In the genomic region with DNA sequence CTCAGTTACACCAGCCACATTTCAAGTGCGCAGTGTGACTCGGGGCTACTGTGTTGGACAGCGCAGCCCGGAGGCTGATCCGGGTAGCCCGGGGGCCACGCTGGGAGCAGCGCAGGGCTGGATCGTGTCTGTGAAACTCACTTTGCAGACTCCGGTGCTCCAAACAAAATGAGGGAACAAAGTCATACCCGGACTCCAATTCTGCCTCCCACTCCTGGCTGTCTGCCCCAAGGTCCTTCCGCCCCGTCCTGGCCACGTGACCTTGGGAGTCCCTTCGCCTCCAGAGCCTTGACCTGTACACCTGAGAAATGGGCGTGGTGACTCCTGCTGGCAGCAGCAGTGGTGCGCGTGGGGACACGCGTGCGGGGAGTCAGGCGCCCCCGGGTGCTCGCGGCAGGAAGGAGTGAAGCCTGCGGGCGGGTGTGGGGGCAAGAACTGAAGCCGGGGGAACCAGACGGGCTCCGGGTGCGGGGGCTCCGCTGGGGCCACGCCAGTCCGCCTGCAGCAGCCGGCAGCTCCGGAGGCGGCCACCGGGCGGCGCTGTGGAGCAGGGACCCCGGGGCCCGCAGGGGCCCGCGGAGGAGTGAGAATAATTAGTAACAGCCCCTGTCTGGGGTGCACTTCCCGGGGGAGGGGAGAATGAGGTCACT, we compare ENCODE assay signal across 9 cellular contexts. TPM values are rescaled to one million over a fixed set of nuclear protein-coding genes. Genes with fewer than 3 reads are reported as not detected.
A peak's percentile ranks its signal among the peaks of the same experiment; 100 is the strongest.
DNase-seq lines count a peak whose midpoint lies in the region; ATAC-seq, FAIRE-seq and TF ChIP-seq lines count a peak whose summit lies in the region.
"Had no signal": no experiment of that assay in that cellular context is flagged by ENCODE, and none has a peak within 500 bp of the region (broad histone marks: within the 10 kb centered on the region; RNA-seq: fewer than 3 reads in every experiment).

No MANE protein-coding gene starts in this region.

- peak overlapping the region in 1 of 3 donors; percentile 37 for H3K4me3 Mint-ChIP-seq in T-cell

- no peak for FAIRE-seq in bronchial epithelial cell (lab: Jason Lieb, UNC)

- WGBS in liver, result 21% methylated on average over 45 of the region's 45 CpGs

- no peaks in the 10 kb centered on the region for H3K9me3 ChIP-seq in liver (ENCODE audit: control insufficient read depth in 4 of 4, low read length in 3 of 4)
- no peaks in the 10 kb centered on the region for H3K9me3 ChIP-seq in subcutaneous abdominal adipose tissue (ENCODE audit: control insufficient read depth in 5 of 5, low read length in 5 of 5)

- CTCF ChIA-PET in T-cell (lab: Charles Lee), result no interaction called here

- no peak for DNase-seq in GM12865 (ENCODE audit: low read depth)
- peak in 25 of 34 experiments; percentile 11 to 50 (median 30) for DNase-seq in T-cell
- no peak for DNase-seq in bronchial epithelial cell (ENCODE audit: low read depth)
- DNase-seq in NCI-H2029 (lab: John Stamatoyannopoulos, UW), result no peak
- no peak for DNase-seq in kidney glomerular epithelial cell (lab: John Stamatoyannopoulos, UW)
- DNase-seq in SIG-M5 treated with dmso at 0.1 percent for 504 hours (lab: John Stamatoyannopoulos, UW; ENCODE audit: unreplicated experiment), result no peak

- H3K36me3 ChIP-seq in bronchial epithelial cell (ENCODE audit: control insufficient read depth, insufficient read depth, low read length), result no peaks in the 10 kb centered on the region
- no peaks in the 10 kb centered on the region for H3K36me3 ChIP-seq in liver (ENCODE audit: control insufficient read depth in 4 of 4, insufficient read depth in 3 of 4, low read depth in 1 of 4, low read length in 3 of 4)
- no peaks in the 10 kb centered on the region for H3K36me3 ChIP-seq in subcutaneous abdominal adipose tissue (ENCODE audit: control insufficient read depth in 5 of 5, insufficient read depth in 5 of 5, low read length in 5 of 5)

- peak in 3 of 4 experiments; percentile 38 to 70 (median 46) for ATAC-seq in T-cell (replicated peaks in 1 of 4)

- no peak overlapping the region for H3K27ac Mint-ChIP-seq in T-cell

- H3K4me1 Mint-ChIP-seq in T-cell, result peaks cover 0 to 4% (median 2%) of the 10 kb centered on the region in 3 donors

- H3K36me3 Mint-ChIP-seq in T-cell, result no peaks in the 10 kb centered on the region

- no peak overlapping the region for H3K9ac ChIP-seq in liver (ENCODE audit: low read depth in 1 of 2, low read length in 2 of 2)
- peak overlapping the region in 1 of 5 donors; percentile 42 for H3K9ac ChIP-seq in subcutaneous abdominal adipose tissue (ENCODE audit: low read length in 5 of 5)

- H3K4me3 ChIP-seq in GM12865 (ENCODE audit: low read depth, low read length), result no peak overlapping the region
- H3K4me3 ChIP-seq in bronchial epithelial cell (ENCODE audit: low read depth, low read length), result no peak overlapping the region
- peak overlapping the region in 1 of 3 donors; percentile 0 for H3K4me3 ChIP-seq in liver (ENCODE audit: low read depth in 1 of 3, low read length in 3 of 3)
- H3K4me3 ChIP-seq in subcutaneous abdominal adipose tissue (ENCODE audit: low read depth in 1 of 5, low read length in 5 of 5), result peak overlapping the region; percentile 22 to 50 (median 40)

- TF ChIP-seq RAD21 in liver (IDR thresholded peaks at IDR 0.05), result peak in 1 of 2 donors; percentile 47

- TF ChIP-seq CTCF in GM12865 (IDR thresholded peaks at IDR 0.05; ENCODE audit: insufficient read depth, low read depth, low read length, missing control alignments) (peak; percentile 63), bronchial epithelial cell (IDR thresholded peaks at IDR 0.05; ENCODE audit: insufficient read depth, low read length, severe bottlenecking) (peak; percentile 82), liver (IDR thresholded peaks at IDR 0.05; ENCODE audit: low read depth, low read length, missing input control) (peak; percentile 43)

- H3K27ac ChIP-seq in liver (ENCODE audit: low read depth in 1 of 2, low read length in 2 of 2) (no peak overlapping the region), subcutaneous abdominal adipose tissue (ENCODE audit: low read depth, low read length) (no peak overlapping the region)

- POLR2A ChIA-PET in T-cell (lab: Charles Lee), result interaction anchor here in 1 of 2 donors (0.7 kb wide), 1 partner anchor 10 kb away, joined by 14 read pairs; no protein-coding TSS in a partner anchor

- no peaks in the 10 kb centered on the region for H3K9me3 Mint-ChIP-seq in T-cell

- H3K27me3 ChIP-seq in bronchial epithelial cell (ENCODE audit: control insufficient read depth, insufficient read depth, low read length) (peaks cover 3% of the 10 kb centered on the region), liver (ENCODE audit: control insufficient read depth in 4 of 4, insufficient read depth in 4 of 4, low read length in 3 of 4) (no peaks in the 10 kb centered on the region), subcutaneous abdominal adipose tissue (ENCODE audit: control insufficient read depth in 5 of 5, insufficient read depth in 4 of 5, low read length in 5 of 5) (peaks cover 0 to 3% (median 0%) of the 10 kb centered on the region in 5 donors)

- H3K27me3 Mint-ChIP-seq in T-cell, result peaks cover 0 to 2% of the 10 kb centered on the region in 2 donors

- peaks cover 0 to 10% (median 5%) of the 10 kb centered on the region in 4 donors for H3K4me1 ChIP-seq in liver (ENCODE audit: control insufficient read depth in 4 of 4, insufficient read depth in 4 of 4, low read length in 3 of 4)
- H3K4me1 ChIP-seq in subcutaneous abdominal adipose tissue (ENCODE audit: control insufficient read depth in 5 of 5, insufficient read depth in 5 of 5, low read length in 5 of 5), result peaks cover 0 to 20% (median 11%) of the 10 kb centered on the region in 5 donors

TF ChIP-seq in liver, 16 proteins besides CTCF, POLR2A, EP300 and RAD21:
- TF ChIP-seq EGR1 (IDR thresholded peaks at IDR 0.05; ENCODE audit: low read depth in 2 of 2) (no peak), HNF4G (IDR thresholded peaks at IDR 0.05) (no peak), FOXA1 (IDR thresholded peaks at IDR 0.05) (no peak), YY1 (IDR thresholded peaks at IDR 0.05) (no peak), SP1 (IDR thresholded peaks at IDR 0.05) (no peak), HNF4A (conservative IDR thresholded peaks at IDR 0.05) (no peak), JUND (IDR thresholded peaks at IDR 0.05) (no peak), NR2F2 (IDR thresholded peaks at IDR 0.05) (no peak), GABPA (IDR thresholded peaks at IDR 0.05 in 1 of 2, conservative IDR thresholded peaks at IDR 0.05 in 1 of 2) (no peak), RXRA (IDR thresholded peaks at IDR 0.05) (no peak)
- TF ChIP-seq, protein P1, sequence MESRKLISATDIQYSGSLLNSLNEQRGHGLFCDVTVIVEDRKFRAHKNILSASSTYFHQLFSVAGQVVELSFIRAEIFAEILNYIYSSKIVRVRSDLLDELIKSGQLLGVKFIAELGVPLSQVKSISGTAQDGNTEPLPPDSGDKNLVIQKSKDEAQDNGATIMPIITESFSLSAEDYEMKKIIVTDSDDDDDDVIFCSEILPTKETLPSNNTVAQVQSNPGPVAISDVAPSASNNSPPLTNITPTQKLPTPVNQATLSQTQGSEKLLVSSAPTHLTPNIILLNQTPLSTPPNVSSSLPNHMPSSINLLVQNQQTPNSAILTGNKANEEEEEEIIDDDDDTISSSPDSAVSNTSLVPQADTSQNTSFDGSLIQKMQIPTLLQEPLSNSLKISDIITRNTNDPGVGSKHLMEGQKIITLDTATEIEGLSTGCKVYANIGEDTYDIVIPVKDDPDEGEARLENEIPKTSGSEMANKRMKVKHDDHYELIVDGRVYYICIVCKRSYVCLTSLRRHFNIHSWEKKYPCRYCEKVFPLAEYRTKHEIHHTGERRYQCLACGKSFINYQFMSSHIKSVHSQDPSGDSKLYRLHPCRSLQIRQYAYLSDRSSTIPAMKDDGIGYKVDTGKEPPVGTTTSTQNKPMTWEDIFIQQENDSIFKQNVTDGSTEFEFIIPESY (IDR thresholded peaks at IDR 0.05), result no peak
- TF ChIP-seq, protein P2, sequence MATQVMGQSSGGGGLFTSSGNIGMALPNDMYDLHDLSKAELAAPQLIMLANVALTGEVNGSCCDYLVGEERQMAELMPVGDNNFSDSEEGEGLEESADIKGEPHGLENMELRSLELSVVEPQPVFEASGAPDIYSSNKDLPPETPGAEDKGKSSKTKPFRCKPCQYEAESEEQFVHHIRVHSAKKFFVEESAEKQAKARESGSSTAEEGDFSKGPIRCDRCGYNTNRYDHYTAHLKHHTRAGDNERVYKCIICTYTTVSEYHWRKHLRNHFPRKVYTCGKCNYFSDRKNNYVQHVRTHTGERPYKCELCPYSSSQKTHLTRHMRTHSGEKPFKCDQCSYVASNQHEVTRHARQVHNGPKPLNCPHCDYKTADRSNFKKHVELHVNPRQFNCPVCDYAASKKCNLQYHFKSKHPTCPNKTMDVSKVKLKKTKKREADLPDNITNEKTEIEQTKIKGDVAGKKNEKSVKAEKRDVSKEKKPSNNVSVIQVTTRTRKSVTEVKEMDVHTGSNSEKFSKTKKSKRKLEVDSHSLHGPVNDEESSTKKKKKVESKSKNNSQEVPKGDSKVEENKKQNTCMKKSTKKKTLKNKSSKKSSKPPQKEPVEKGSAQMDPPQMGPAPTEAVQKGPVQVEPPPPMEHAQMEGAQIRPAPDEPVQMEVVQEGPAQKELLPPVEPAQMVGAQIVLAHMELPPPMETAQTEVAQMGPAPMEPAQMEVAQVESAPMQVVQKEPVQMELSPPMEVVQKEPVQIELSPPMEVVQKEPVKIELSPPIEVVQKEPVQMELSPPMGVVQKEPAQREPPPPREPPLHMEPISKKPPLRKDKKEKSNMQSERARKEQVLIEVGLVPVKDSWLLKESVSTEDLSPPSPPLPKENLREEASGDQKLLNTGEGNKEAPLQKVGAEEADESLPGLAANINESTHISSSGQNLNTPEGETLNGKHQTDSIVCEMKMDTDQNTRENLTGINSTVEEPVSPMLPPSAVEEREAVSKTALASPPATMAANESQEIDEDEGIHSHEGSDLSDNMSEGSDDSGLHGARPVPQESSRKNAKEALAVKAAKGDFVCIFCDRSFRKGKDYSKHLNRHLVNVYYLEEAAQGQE (IDR thresholded peaks at IDR 0.05), result no peak
- TF ChIP-seq, protein P3, sequence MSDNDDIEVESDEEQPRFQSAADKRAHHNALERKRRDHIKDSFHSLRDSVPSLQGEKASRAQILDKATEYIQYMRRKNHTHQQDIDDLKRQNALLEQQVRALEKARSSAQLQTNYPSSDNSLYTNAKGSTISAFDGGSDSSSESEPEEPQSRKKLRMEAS (IDR thresholded peaks at IDR 0.05), result no peak
- TF ChIP-seq, protein P4, sequence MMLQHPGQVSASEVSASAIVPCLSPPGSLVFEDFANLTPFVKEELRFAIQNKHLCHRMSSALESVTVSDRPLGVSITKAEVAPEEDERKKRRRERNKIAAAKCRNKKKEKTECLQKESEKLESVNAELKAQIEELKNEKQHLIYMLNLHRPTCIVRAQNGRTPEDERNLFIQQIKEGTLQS (IDR thresholded peaks at IDR 0.05), result no peak

RNA-seq across cellular contexts. Expression of a gene that starts 42.4 kb away (rescaled TPM):
- not detected for total RNA-seq in T-cell
- total RNA-seq in bronchial epithelial cell, result not detected in 2 replicates
- total RNA-seq in liver, result under 1 TPM in 1 of 2 donors, not detected in 1; 0.05 TPM
- not detected for polyA plus RNA-seq in liver
- total RNA-seq: lung microvascular endothelial cell had no signal

RNA-seq across cellular contexts. Expression of a gene that starts 55.3 kb away (rescaled TPM):
- total RNA-seq in T-cell, result under 1 TPM in 3 of 5 donors, not detected in 2; 0.20 to 0.29 (median 0.25) TPM
- 1.8 and 7.1 TPM in 2 replicates for total RNA-seq in bronchial epithelial cell
- 10 to 100 TPM in 1 of 2 donors, 1 to 10 TPM in 1; 8.1 to 12.8 TPM for total RNA-seq in liver
- 10 to 100 TPM in 1 of 2 donors, 1 to 10 TPM in 1; 3.5 to 10.9 TPM for polyA plus RNA-seq in liver

Comparison
In these comparisons a context has a peak if more than half of its experiments do, and no peak if none do; other contexts are left out.
1. DNase-seq: peak in T-cell (25 of 34); none in GM12865 (single experiment), bronchial epithelial cell (single experiment), NCI-H2029 (single experiment), kidney glomerular epithelial cell (single experiment) and SIG-M5 treated with dmso at 0.1 percent for 504 hours (single experiment).
2. H3K4me3 ChIP-seq: peak in subcutaneous abdominal adipose tissue (5 of 5); none in GM12865 (single experiment) and bronchial epithelial cell (single experiment).
3. Peak in every context shown above with its lines, with median percentiles within 50 percentile points of each other: CTCF ChIP-seq.